3 cellular contexts compared by ENCODE assay signal in the genomic region with DNA sequence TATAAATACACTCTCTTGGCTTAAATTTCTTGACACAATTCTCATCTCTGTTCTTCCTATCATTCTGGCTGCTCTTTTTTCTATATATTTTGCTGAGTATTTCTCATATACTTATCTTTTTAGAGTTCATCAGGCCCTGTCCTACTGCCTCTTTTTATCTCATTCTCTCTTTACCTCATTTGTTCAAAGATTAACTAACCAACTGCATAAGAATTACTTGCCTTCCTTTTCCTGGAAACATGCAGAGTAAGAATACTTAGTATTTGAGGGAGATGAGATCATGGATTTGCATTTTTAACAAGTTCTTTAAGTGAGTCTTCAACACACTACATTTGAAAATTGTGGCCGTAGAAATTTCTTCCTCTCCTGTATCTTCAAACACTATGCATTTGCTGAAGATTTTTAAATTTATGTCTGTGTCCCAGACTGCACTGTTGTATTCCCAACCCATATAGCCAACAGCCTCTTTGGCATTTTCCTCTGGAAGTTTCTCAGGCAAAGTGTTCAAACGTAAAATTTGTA.
TF ChIP-seq lines count a peak whose summit lies in the region.

No MANE protein-coding gene starts in this region.

TF ChIP-seq in SK-N-SH, 30 proteins besides CTCF, POLR2A, EP300 and RAD21 (continues in another document):
- TF ChIP-seq EZH2phosphoT487 (IDR thresholded peaks at IDR 0.05; ENCODE audit: borderline replicate concordance, low read depth) = no peak
- TF ChIP-seq, protein P1, sequence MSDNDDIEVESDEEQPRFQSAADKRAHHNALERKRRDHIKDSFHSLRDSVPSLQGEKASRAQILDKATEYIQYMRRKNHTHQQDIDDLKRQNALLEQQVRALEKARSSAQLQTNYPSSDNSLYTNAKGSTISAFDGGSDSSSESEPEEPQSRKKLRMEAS (IDR thresholded peaks at IDR 0.05; ENCODE audit: low read depth) = no peak
- no peak for TF ChIP-seq YY1 (IDR thresholded peaks at IDR 0.05; ENCODE audit: low read depth)
- no peak for TF ChIP-seq MXI1 (IDR thresholded peaks at IDR 0.05; ENCODE audit: low read depth, low read length)
- TF ChIP-seq, protein P2, sequence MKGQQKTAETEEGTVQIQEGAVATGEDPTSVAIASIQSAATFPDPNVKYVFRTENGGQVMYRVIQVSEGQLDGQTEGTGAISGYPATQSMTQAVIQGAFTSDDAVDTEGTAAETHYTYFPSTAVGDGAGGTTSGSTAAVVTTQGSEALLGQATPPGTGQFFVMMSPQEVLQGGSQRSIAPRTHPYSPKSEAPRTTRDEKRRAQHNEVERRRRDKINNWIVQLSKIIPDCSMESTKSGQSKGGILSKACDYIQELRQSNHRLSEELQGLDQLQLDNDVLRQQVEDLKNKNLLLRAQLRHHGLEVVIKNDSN (IDR thresholded peaks at IDR 0.05; ENCODE audit: borderline replicate concordance, low read depth) = no peak
- TF ChIP-seq NFIC (IDR thresholded peaks at IDR 0.05; ENCODE audit: borderline replicate concordance) = no peak
- TF ChIP-seq FOXM1 (IDR thresholded peaks at IDR 0.05; ENCODE audit: low read depth) = no peak
- TF ChIP-seq, protein P3, sequence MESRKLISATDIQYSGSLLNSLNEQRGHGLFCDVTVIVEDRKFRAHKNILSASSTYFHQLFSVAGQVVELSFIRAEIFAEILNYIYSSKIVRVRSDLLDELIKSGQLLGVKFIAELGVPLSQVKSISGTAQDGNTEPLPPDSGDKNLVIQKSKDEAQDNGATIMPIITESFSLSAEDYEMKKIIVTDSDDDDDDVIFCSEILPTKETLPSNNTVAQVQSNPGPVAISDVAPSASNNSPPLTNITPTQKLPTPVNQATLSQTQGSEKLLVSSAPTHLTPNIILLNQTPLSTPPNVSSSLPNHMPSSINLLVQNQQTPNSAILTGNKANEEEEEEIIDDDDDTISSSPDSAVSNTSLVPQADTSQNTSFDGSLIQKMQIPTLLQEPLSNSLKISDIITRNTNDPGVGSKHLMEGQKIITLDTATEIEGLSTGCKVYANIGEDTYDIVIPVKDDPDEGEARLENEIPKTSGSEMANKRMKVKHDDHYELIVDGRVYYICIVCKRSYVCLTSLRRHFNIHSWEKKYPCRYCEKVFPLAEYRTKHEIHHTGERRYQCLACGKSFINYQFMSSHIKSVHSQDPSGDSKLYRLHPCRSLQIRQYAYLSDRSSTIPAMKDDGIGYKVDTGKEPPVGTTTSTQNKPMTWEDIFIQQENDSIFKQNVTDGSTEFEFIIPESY (IDR thresholded peaks at IDR 0.05; ENCODE audit: borderline replicate concordance, low read depth) = no peak
- TF ChIP-seq TCF12 (IDR thresholded peaks at IDR 0.05) = no peak
- no peak for TF ChIP-seq GABPA (IDR thresholded peaks at IDR 0.05; ENCODE audit: low read depth)
- TF ChIP-seq, protein P4, sequence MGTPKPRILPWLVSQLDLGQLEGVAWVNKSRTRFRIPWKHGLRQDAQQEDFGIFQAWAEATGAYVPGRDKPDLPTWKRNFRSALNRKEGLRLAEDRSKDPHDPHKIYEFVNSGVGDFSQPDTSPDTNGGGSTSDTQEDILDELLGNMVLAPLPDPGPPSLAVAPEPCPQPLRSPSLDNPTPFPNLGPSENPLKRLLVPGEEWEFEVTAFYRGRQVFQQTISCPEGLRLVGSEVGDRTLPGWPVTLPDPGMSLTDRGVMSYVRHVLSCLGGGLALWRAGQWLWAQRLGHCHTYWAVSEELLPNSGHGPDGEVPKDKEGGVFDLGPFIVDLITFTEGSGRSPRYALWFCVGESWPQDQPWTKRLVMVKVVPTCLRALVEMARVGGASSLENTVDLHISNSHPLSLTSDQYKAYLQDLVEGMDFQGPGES (IDR thresholded peaks at IDR 0.05; ENCODE audit: low read depth, low read length) = no peak
- TF ChIP-seq JUND (IDR thresholded peaks at IDR 0.05) = no peak
- TF ChIP-seq SIN3A (IDR thresholded peaks at IDR 0.05; ENCODE audit: borderline replicate concordance, low read depth, low read length) = no peak
- no peak for TF ChIP-seq RCOR1 (IDR thresholded peaks at IDR 0.05; ENCODE audit: low read length)
- TF ChIP-seq MEF2A (IDR thresholded peaks at IDR 0.05; ENCODE audit: borderline replicate concordance, low read depth) = no peak
- TF ChIP-seq TAF1 (IDR thresholded peaks at IDR 0.05; ENCODE audit: borderline replicate concordance, low read depth, low read length) = no peak
- TF ChIP-seq POLR2AphosphoS5 (IDR thresholded peaks at IDR 0.05; ENCODE audit: low read depth, low read length) = no peak

TF ChIP-seq in SK-N-SH treated with all-trans-retinoic acid at 6 μM for 48 hours, 23 proteins besides CTCF, POLR2A, EP300 and RAD21 (continues in another document):
- TF ChIP-seq, protein P5, sequence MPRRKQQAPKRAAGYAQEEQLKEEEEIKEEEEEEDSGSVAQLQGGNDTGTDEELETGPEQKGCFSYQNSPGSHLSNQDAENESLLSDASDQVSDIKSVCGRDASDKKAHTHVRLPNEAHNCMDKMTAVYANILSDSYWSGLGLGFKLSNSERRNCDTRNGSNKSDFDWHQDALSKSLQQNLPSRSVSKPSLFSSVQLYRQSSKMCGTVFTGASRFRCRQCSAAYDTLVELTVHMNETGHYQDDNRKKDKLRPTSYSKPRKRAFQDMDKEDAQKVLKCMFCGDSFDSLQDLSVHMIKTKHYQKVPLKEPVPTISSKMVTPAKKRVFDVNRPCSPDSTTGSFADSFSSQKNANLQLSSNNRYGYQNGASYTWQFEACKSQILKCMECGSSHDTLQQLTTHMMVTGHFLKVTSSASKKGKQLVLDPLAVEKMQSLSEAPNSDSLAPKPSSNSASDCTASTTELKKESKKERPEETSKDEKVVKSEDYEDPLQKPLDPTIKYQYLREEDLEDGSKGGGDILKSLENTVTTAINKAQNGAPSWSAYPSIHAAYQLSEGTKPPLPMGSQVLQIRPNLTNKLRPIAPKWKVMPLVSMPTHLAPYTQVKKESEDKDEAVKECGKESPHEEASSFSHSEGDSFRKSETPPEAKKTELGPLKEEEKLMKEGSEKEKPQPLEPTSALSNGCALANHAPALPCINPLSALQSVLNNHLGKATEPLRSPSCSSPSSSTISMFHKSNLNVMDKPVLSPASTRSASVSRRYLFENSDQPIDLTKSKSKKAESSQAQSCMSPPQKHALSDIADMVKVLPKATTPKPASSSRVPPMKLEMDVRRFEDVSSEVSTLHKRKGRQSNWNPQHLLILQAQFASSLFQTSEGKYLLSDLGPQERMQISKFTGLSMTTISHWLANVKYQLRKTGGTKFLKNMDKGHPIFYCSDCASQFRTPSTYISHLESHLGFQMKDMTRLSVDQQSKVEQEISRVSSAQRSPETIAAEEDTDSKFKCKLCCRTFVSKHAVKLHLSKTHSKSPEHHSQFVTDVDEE (CRISPR knock-in tag; IDR thresholded peaks at IDR 0.05) = no peak
- TF ChIP-seq, protein P6, sequence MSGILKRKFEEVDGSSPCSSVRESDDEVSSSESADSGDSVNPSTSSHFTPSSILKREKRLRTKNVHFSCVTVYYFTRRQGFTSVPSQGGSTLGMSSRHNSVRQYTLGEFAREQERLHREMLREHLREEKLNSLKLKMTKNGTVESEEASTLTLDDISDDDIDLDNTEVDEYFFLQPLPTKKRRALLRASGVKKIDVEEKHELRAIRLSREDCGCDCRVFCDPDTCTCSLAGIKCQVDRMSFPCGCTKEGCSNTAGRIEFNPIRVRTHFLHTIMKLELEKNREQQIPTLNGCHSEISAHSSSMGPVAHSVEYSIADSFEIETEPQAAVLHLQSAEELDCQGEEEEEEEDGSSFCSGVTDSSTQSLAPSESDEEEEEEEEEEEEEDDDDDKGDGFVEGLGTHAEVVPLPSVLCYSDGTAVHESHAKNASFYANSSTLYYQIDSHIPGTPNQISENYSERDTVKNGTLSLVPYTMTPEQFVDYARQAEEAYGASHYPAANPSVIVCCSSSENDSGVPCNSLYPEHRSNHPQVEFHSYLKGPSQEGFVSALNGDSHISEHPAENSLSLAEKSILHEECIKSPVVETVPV (CRISPR knock-in tag; IDR thresholded peaks at IDR 0.05) = no peak
- TF ChIP-seq ZFP30 (CRISPR knock-in tag; IDR thresholded peaks at IDR 0.05) (no peak), TCF4 (CRISPR knock-in tag; IDR thresholded peaks at IDR 0.05; ENCODE audit: borderline replicate concordance) (no peak), CSDC2 (CRISPR knock-in tag; IDR thresholded peaks at IDR 0.05) (no peak), GLIS3 (CRISPR knock-in tag; IDR thresholded peaks at IDR 0.05) (no peak), ARNTL (CRISPR knock-in tag; IDR thresholded peaks at IDR 0.05; ENCODE audit: borderline replicate concordance, low read depth) (no peak)
- TF ChIP-seq, protein P7, sequence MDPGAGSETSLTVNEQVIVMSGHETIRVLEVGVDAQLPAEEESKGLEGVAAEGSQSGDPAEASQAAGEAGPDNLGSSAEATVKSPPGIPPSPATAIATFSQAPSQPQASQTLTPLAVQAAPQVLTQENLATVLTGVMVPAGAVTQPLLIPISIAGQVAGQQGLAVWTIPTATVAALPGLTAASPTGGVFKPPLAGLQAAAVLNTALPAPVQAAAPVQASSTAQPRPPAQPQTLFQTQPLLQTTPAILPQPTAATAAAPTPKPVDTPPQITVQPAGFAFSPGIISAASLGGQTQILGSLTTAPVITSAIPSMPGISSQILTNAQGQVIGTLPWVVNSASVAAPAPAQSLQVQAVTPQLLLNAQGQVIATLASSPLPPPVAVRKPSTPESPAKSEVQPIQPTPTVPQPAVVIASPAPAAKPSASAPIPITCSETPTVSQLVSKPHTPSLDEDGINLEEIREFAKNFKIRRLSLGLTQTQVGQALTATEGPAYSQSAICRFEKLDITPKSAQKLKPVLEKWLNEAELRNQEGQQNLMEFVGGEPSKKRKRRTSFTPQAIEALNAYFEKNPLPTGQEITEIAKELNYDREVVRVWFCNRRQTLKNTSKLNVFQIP (CRISPR knock-in tag; IDR thresholded peaks at IDR 0.05; ENCODE audit: borderline replicate concordance, low read depth) = no peak
- TF ChIP-seq, protein P8, sequence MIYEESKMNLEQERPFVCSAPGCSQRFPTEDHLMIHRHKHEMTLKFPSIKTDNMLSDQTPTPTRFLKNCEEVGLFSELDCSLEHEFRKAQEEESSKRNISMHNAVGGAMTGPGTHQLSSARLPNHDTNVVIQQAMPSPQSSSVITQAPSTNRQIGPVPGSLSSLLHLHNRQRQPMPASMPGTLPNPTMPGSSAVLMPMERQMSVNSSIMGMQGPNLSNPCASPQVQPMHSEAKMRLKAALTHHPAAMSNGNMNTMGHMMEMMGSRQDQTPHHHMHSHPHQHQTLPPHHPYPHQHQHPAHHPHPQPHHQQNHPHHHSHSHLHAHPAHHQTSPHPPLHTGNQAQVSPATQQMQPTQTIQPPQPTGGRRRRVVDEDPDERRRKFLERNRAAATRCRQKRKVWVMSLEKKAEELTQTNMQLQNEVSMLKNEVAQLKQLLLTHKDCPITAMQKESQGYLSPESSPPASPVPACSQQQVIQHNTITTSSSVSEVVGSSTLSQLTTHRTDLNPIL (CRISPR knock-in tag; IDR thresholded peaks at IDR 0.05; ENCODE audit: low read depth) = no peak

TF ChIP-seq in IMR-90, 13 proteins besides CTCF, POLR2A, EP300 and RAD21:
- TF ChIP-seq CHD1 (IDR thresholded peaks at IDR 0.05; ENCODE audit: low read depth, low read length) (no peak), MXI1 (IDR thresholded peaks at IDR 0.05; ENCODE audit: borderline replicate concordance, low read depth, low read length) (no peak), SMC3 (IDR thresholded peaks at IDR 0.05; ENCODE audit: low read depth, low read length) (no peak), NFE2L2 (IDR thresholded peaks at IDR 0.05; ENCODE audit: low read depth, low read length) (no peak)
- TF ChIP-seq, protein P9, sequence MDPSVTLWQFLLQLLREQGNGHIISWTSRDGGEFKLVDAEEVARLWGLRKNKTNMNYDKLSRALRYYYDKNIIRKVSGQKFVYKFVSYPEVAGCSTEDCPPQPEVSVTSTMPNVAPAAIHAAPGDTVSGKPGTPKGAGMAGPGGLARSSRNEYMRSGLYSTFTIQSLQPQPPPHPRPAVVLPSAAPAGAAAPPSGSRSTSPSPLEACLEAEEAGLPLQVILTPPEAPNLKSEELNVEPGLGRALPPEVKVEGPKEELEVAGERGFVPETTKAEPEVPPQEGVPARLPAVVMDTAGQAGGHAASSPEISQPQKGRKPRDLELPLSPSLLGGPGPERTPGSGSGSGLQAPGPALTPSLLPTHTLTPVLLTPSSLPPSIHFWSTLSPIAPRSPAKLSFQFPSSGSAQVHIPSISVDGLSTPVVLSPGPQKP (IDR thresholded peaks at IDR 0.05; ENCODE audit: borderline replicate concordance, low read depth, low read length) = no peak
TF ChIP-seq in IMR-90: peak in this region for 0.
